ENCODE assay signal across 1 cellular context in the genomic region with DNA sequence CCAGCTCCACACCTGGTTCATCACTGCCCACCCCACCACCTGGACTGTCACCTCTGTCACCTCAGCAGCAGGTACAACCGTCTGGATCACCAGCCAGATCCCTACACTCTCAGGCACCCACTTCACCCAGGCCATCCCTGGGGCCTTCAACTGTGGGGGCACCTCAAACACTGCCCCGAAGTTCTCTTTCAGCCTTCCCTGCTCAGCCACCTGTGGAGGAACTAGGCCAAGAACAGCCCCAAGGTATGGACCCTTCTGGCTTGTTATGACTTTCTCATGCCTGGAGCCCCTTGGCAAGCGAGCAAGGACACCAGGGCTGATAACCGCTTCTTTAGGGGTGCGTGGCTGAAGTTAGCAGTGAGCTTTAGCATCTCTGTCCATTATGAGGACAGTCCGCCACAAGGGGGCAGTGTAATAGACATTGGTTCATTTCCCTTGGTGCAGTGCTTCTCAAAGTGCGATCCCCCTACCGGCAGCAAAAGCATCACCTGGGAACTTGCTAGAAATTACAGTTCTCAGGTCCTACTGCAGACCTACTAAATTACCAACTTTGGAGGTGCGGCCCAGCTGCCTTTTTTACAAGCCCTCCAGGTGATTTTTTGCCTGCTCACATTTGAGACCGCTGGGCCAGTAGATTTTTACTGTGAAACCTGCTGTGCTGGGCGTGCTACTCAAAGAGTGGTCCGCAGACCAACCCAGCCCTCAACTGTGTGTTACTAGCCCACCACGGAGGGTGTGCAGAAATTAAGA.
TF ChIP-seq lines count a peak whose summit lies in the region.

No MANE protein-coding gene starts in this region.

TF ChIP-seq in SK-N-SH, 30 proteins besides CTCF, POLR2A, EP300 and RAD21 (continued from another document):
- no peak for TF ChIP-seq USF1 (IDR thresholded peaks at IDR 0.05; ENCODE audit: borderline replicate concordance, low read depth)
- TF ChIP-seq, protein P1, sequence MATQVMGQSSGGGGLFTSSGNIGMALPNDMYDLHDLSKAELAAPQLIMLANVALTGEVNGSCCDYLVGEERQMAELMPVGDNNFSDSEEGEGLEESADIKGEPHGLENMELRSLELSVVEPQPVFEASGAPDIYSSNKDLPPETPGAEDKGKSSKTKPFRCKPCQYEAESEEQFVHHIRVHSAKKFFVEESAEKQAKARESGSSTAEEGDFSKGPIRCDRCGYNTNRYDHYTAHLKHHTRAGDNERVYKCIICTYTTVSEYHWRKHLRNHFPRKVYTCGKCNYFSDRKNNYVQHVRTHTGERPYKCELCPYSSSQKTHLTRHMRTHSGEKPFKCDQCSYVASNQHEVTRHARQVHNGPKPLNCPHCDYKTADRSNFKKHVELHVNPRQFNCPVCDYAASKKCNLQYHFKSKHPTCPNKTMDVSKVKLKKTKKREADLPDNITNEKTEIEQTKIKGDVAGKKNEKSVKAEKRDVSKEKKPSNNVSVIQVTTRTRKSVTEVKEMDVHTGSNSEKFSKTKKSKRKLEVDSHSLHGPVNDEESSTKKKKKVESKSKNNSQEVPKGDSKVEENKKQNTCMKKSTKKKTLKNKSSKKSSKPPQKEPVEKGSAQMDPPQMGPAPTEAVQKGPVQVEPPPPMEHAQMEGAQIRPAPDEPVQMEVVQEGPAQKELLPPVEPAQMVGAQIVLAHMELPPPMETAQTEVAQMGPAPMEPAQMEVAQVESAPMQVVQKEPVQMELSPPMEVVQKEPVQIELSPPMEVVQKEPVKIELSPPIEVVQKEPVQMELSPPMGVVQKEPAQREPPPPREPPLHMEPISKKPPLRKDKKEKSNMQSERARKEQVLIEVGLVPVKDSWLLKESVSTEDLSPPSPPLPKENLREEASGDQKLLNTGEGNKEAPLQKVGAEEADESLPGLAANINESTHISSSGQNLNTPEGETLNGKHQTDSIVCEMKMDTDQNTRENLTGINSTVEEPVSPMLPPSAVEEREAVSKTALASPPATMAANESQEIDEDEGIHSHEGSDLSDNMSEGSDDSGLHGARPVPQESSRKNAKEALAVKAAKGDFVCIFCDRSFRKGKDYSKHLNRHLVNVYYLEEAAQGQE (IDR thresholded peaks at IDR 0.05; ENCODE audit: low read depth, low read length), result no peak
- peak; percentile 25 for TF ChIP-seq CHD2 (IDR thresholded peaks at IDR 0.05; ENCODE audit: low read length, partially characterized antibody)
- peak; percentile 91 for TF ChIP-seq SMC3 (IDR thresholded peaks at IDR 0.05; ENCODE audit: low read depth, low read length)
- no peak for TF ChIP-seq MAX (IDR thresholded peaks at IDR 0.05; ENCODE audit: low read depth)
- TF ChIP-seq RXRA (IDR thresholded peaks at IDR 0.05; ENCODE audit: borderline replicate concordance, low read depth), result no peak
- TF ChIP-seq ELF1 (IDR thresholded peaks at IDR 0.05), result no peak
- no peak for TF ChIP-seq JUND (IDR thresholded peaks at IDR 0.05)
- no peak for TF ChIP-seq SIN3A (IDR thresholded peaks at IDR 0.05; ENCODE audit: borderline replicate concordance, low read depth, low read length)
- no peak for TF ChIP-seq MXI1 (IDR thresholded peaks at IDR 0.05; ENCODE audit: low read depth, low read length)
- TF ChIP-seq FOXJ3 (CRISPR knock-in tag; IDR thresholded peaks at IDR 0.05), result no peak
- TF ChIP-seq RFX5 (IDR thresholded peaks at IDR 0.05; ENCODE audit: low read length), result peak; percentile 46; the same call in 1 of the 2 replicates
TF ChIP-seq in SK-N-SH: peak in this region for 4.
